Comparison of ENCODE assay signal across 13 cellular contexts in the genomic region with DNA sequence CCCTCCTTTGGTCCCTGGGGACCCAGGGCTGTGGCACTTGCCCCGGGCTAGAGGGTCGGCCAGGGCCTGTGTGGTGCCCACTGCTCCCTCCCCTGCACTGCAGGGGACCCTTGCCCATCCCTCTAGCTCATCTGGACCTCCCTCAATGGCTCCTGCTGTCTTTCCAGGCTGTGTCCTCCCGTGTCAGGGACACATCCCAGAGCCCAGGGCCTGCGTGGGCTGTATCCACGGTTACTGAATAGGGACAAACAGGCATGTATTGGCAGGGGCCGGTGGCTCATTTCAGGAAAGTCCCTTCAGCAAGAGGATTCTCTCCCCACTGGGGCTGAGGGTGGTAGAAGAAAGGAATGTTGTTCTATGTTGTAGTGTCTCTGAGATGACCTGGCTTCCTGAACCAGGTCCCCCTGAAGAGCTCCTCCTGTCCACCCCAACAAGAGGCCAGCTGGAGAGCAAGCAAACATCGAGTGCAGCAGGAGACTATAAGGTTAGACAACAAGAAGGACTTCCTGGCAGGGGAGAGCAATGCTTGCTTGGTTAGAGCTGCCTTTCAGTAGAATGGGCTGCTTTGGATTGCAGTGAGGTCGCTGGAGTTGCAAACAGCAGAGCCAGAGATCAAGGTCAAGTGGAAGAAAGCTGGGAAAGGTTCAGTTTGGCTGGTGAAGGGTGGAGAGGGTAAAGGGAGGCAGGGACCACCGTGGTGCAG. TPM values are rescaled to one million over a fixed set of nuclear protein-coding genes. Genes with fewer than 3 reads are reported as not detected.
A peak's percentile ranks its signal among the peaks of the same experiment; 100 is the strongest.
DNase-seq lines count a peak whose midpoint lies in the region; ATAC-seq and TF ChIP-seq lines count a peak whose summit lies in the region.
"Had no signal": no experiment of that assay in that cellular context is flagged by ENCODE, and none has a peak within 500 bp of the region (broad histone marks: within the 10 kb centered on the region; RNA-seq: fewer than 3 reads in every experiment).

No MANE protein-coding gene starts in this region.

- no CpG with 5 or more reads among the region's 9 CpGs for WGBS in mesendoderm (ENCODE audit: extremely low coverage, insufficient coverage, low lambda C conversion rate)

- no peak overlapping the region for H2AK5ac ChIP-seq in mesendoderm (ENCODE audit: low read length)

- no peaks in the 10 kb centered on the region for H3K79me1 ChIP-seq in mesendoderm (ENCODE audit: low read length)

- ATAC-seq in left colon, result no peak

- no peak overlapping the region for H2BK15ac ChIP-seq in mesendoderm (replicated peaks; ENCODE audit: low read depth)

- DNase-seq in C1 segment of cervical spinal cord (lab: John Stamatoyannopoulos, UW) (peak in 9 of 14 donors; percentile 22 to 71 (median 32)), H7 (peak; percentile 69), dorsolateral prefrontal cortex (no peak), mesendoderm (peak; percentile 71), left colon (no peak), NCI-H1417 treated with DMSO at 0.1 percent for 48 hours (lab: John Stamatoyannopoulos, UW) (no peak), NCI-H2171 (lab: John Stamatoyannopoulos, UW) (no peak), NCI-H1048 (lab: John Stamatoyannopoulos, UW) (no peak)
- DNase-seq: DMS153, NCI-H446 treated with DMSO at 0.1 percent for 48 hours had no signal

- H3K4me3 ChIP-seq in H7 (ENCODE audit: insufficient read depth, low read depth, low read length) (no peak overlapping the region), dorsolateral prefrontal cortex (peak overlapping the region in 1 of 59 donors; percentile 66), mesendoderm (ENCODE audit: low read length) (no peak overlapping the region)

- no peak overlapping the region for H4K8ac ChIP-seq in mesendoderm (ENCODE audit: low read depth, low read length)

- no peak overlapping the region for H3K4me2 ChIP-seq in mesendoderm (ENCODE audit: low read length)

- intact Hi-C loops in dorsolateral prefrontal cortex (cut with DNase I), result loop anchor here (1.0 to 10.0 kb wide), 4 partner anchors 30 to 540 kb away; a partner anchor contains a TSS
- intact Hi-C loops in left colon (cut with DNase I, micrococcal nuclease), result loop anchor here in 1 of 2 donors (5.0 kb wide), 1 partner anchor 32 kb away; no protein-coding TSS in a partner anchor

- H3K27ac ChIP-seq in dorsolateral prefrontal cortex (peak overlapping the region in 47 of 59 donors; percentile 2 to 99 (median 56)), mesendoderm (ENCODE audit: low read depth, low read length) (no peak overlapping the region)

- H3K79me2 ChIP-seq in mesendoderm (ENCODE audit: control insufficient read depth, insufficient read depth, low read length), result no peaks in the 10 kb centered on the region

- H3K18ac ChIP-seq in mesendoderm (ENCODE audit: low read length), result no peak overlapping the region

- no peak overlapping the region for H2BK5ac ChIP-seq in mesendoderm (ENCODE audit: low read length)

- no peak overlapping the region for H3K4ac ChIP-seq in mesendoderm (ENCODE audit: low read depth, low read length)

- H3K36me3 ChIP-seq in H7 (replicated peaks; ENCODE audit: control insufficient read depth, insufficient read depth, low read length) (no peaks in the 10 kb centered on the region), mesendoderm (ENCODE audit: control insufficient read depth, insufficient read depth, low read length) (no peaks in the 10 kb centered on the region)

- peaks cover 2% of the 10 kb centered on the region; the same call in 1 of the 2 replicates for H3K27me3 ChIP-seq in H7 (ENCODE audit: control insufficient read depth, insufficient read depth, low read length)
- no peaks in the 10 kb centered on the region for H3K27me3 ChIP-seq in dorsolateral prefrontal cortex
- no peaks in the 10 kb centered on the region for H3K27me3 ChIP-seq in mesendoderm (ENCODE audit: insufficient read depth, low read length, poor library complexity)

- H2BK120ac ChIP-seq in mesendoderm (ENCODE audit: low read depth, low read length), result no peak overlapping the region

- no peak overlapping the region for H4K5ac ChIP-seq in mesendoderm (ENCODE audit: low read length)

- TF ChIP-seq CTCF in dorsolateral prefrontal cortex (IDR thresholded peaks at IDR 0.05 in 54 of 56, conservative IDR thresholded peaks at IDR 0.05 in 2 of 56; ENCODE audit: low read depth in 1 of 56, partially characterized antibody in 56 of 56), result no peak

- no peak overlapping the region for H3K9ac ChIP-seq in mesendoderm (ENCODE audit: low read length)

- no peak overlapping the region for H3K23ac ChIP-seq in mesendoderm (ENCODE audit: low read length)

- no peak overlapping the region for H3K56ac ChIP-seq in mesendoderm (ENCODE audit: low read length)

- no peaks in the 10 kb centered on the region for H3K4me1 ChIP-seq in mesendoderm (ENCODE audit: control insufficient read depth, low read depth, low read length)

RNA-seq across cellular contexts. Expression of a gene that starts 1.0 kb away (rescaled TPM):
- total RNA-seq in H7 (2014; rRNA removed; shearing (Covaris generic)), result 1.6 and 1.7 TPM in 2 replicates
- total RNA-seq in dorsolateral prefrontal cortex (100 to 1,000 TPM in 1 of 120 experiments, 10 to 100 TPM in 119; 14.5 to 102 (median 32.1) TPM), left colon (1 to 10 TPM in 1 of 2 donors, under 1 TPM in 1; 0.92 to 1.1 TPM)
- 0.06 TPM for polyA plus RNA-seq in mesendoderm (2013, experiment 1 of 2)
- polyA plus RNA-seq in mesendoderm (2013, experiment 2 of 2), result 0.07 TPM
- total RNA-seq: mesenteric fat pad, PC-3 had no signal
- polyA plus RNA-seq: IgD-negative memory B cell had no signal

Comparison
In these comparisons a context has a peak if more than half of its experiments do, and no peak if none do; other contexts are left out.
1. DNase-seq: peak in C1 segment of cervical spinal cord (9 of 14), H7 (single experiment) and mesendoderm (single experiment); none in dorsolateral prefrontal cortex (0 of 10), left colon (0 of 2), NCI-H1417 treated with DMSO at 0.1 percent for 48 hours (single experiment), NCI-H2171 (single experiment) and NCI-H1048 (single experiment).